Comparison of ENCODE assay signal across 22 cellular contexts in the genomic region with DNA sequence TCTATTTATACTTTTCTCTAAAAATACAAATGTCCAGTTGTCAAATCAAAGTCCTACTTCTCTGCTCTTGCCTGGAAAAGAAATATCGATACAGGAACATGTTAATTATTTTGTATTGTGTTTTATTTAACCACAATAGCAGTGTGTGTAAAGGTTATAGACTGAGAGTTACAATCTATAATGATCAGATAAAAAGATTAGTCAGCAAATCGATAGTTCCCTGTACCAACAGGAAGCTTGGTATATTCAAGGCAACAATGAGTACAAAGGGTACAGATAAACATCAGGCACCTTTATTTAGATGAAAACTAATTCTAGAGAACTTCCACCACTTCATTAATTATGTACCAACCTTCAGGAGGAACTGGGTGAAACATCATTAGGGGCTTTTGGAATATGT.
"Had no signal": no experiment of that assay in that cellular context is flagged by ENCODE, and none has a peak within 500 bp of the region (broad histone marks: within the 10 kb centered on the region; RNA-seq: fewer than 3 reads in every experiment).

No MANE protein-coding gene starts in this region.

- H3K4me3 ChIP-seq: heart left ventricle, left ventricle myocardium inferior, lower lobe of right lung, psoas muscle, spleen had no signal

- FAIRE-seq: colon, kidney had no signal

- H3K4me1 ChIP-seq: heart left ventricle, left ventricle myocardium inferior, lower lobe of right lung, psoas muscle, spleen had no signal

- DNase-seq: cerebellar nuclear complex; dermis blood vessel endothelial cell; effector CD4-positive, alpha-beta T cell; foreskin melanocyte; heart left ventricle; hippocampal formation; immature natural killer cell; kidney; left cardiac atrium; left ventricle myocardium inferior; lower lobe of right lung; natural killer cell; psoas muscle; spleen; stimulated activated CD4-positive, alpha-beta T cell treated with anti-CD3 and anti-CD28 coated beads, Interleukin-15, amount 100 ng/mL, for 24 hours; stimulated activated CD4-positive, alpha-beta T cell treated with anti-CD3 and anti-CD28 coated beads, Interleukin-1b, Interleukin-23, amount 100 ng/mL, for 48 hours; stimulated activated CD4-positive, alpha-beta T cell treated with anti-CD3 and anti-CD28 coated beads, Interleukin-4, amount 100 ng/mL, for 4 hours; stimulated activated naive B cell treated with anti-CD40 and anti-IgM and Interleukin-4, amounts not matched to agents 10 μg/mL and 1 μg/mL and 100 μg/mL, for 72 hours; stimulated activated naive CD8-positive, alpha-beta T cell treated with anti-CD3 and anti-CD28 coated beads, Interleukin-15, amount 100 ng/mL, for 72 hours; trophoblast cell had no signal

- H3K9me3 ChIP-seq: heart left ventricle, left ventricle myocardium inferior, lower lobe of right lung, psoas muscle had no signal

- H3K27me3 ChIP-seq: heart left ventricle, spleen had no signal

- H3K36me3 ChIP-seq: left ventricle myocardium inferior, lower lobe of right lung, spleen had no signal

- ATAC-seq: heart left ventricle; left cardiac atrium; lower lobe of right lung; natural killer cell; psoas muscle; sciatic nerve; stimulated activated naive B cell treated with anti-CD40 and anti-IgM and Interleukin-4, amounts not matched to agents 10 μg/mL and 1 μg/mL and 100 μg/mL, for 72 hours; stimulated activated naive CD8-positive, alpha-beta T cell treated with anti-CD3 and anti-CD28 coated beads, Interleukin-15, amount 100 ng/mL, for 72 hours had no signal

- H3K27ac ChIP-seq: heart left ventricle, left ventricle myocardium inferior, lower lobe of right lung, psoas muscle, spleen had no signal
